ENCODE assay signal across 20 cellular contexts in genomic region chr9:132020272-132020671, GRCh38.
"Had no signal": no experiment of that assay in that cellular context is flagged by ENCODE, and none has a peak within 500 bp of the region (broad histone marks: within the 10 kb centered on the region; RNA-seq: fewer than 3 reads in every experiment).

No MANE protein-coding gene starts in this region.

- H3K27ac ChIP-seq: epithelial cell of prostate, left ventricle myocardium inferior, right atrium auricular region, tibial artery, WERI-Rb-1 had no signal

- H3K4me3 ChIP-seq: left ventricle myocardium inferior, right atrium auricular region, tibial artery had no signal

- DNase-seq: activated CD4-positive, alpha-beta T cell treated with anti-CD3 and anti-CD28 coated beads, Interleukin-2, amount 50 U/mL, for 1 hour; activated CD4-positive, CD25-positive, alpha-beta regulatory T cell treated with anti-CD3 and anti-CD28 coated beads, Interleukin-2, amount 50 U/mL, for 72 hours; activated T-cell treated with anti-CD3 and anti-CD28 coated beads, Interleukin-2, amount 50 U/mL, for 1 hour; aorta; central memory CD4-positive, alpha-beta T cell; effector memory CD4-positive, alpha-beta T cell; foreskin fibroblast; kidney; left ventricle myocardium inferior; naive thymus-derived CD8-positive, alpha-beta T cell; stimulated activated CD4-positive, alpha-beta T cell treated with anti-CD3 and anti-CD28 coated beads, Interleukin-12 subunit alpha, Interleukin-12 subunit beta, amount 100 ng/mL, for 4 hours; stimulated activated CD4-positive, alpha-beta T cell treated with anti-CD3 and anti-CD28 coated beads, Interleukin-1b, Interleukin-23, amount 100 ng/mL, for 48 hours; tibial artery; WERI-Rb-1 had no signal

- H3K27me3 ChIP-seq: right atrium auricular region, tibial artery had no signal

- H3K36me3 ChIP-seq: left ventricle myocardium inferior, right atrium auricular region, tibial artery, WERI-Rb-1 had no signal

- H3K36me3 Mint-ChIP-seq: activated naive CD4-positive, alpha-beta T cell treated with anti-CD3 and anti-CD28 coated beads, Interleukin-2, amount 50 U/mL, for 72 hours; brain; naive thymus-derived CD8-positive, alpha-beta T cell had no signal

- H3K27me3 Mint-ChIP-seq: activated T-helper 17 cell treated with anti-CD3 and anti-CD28 coated beads, Interleukin-2, amount 50 U/mL, for 72 hours; brain; naive thymus-derived CD8-positive, alpha-beta T cell; stimulated activated naive CD8-positive, alpha-beta T cell treated with anti-CD3 and anti-CD28 coated beads, Interleukin-15, Interleukin-2, amounts not matched to agents 100 ng/mL and 50 ng/mL, for 24 hours had no signal

- H3K4me3 Mint-ChIP-seq: activated T-helper 17 cell treated with anti-CD3 and anti-CD28 coated beads, Interleukin-2, amount 50 U/mL, for 72 hours; brain; naive thymus-derived CD8-positive, alpha-beta T cell; stimulated activated naive CD8-positive, alpha-beta T cell treated with anti-CD3 and anti-CD28 coated beads, Interleukin-15, Interleukin-2, amounts not matched to agents 100 ng/mL and 50 ng/mL, for 24 hours had no signal

- ATAC-seq: activated naive CD4-positive, alpha-beta T cell treated with anti-CD3 and anti-CD28 coated beads, Interleukin-2, amount 50 U/mL, for 72 hours; activated T-helper 17 cell treated with anti-CD3 and anti-CD28 coated beads, Interleukin-2, amount 50 U/mL, for 72 hours; naive thymus-derived CD8-positive, alpha-beta T cell had no signal

- H3K9me3 ChIP-seq: left ventricle myocardium inferior, right atrium auricular region, tibial artery had no signal

- H3K27ac Mint-ChIP-seq: activated naive CD4-positive, alpha-beta T cell treated with anti-CD3 and anti-CD28 coated beads, Interleukin-2, amount 50 U/mL, for 72 hours; activated T-helper 17 cell treated with anti-CD3 and anti-CD28 coated beads, Interleukin-2, amount 50 U/mL, for 72 hours; stimulated activated naive CD8-positive, alpha-beta T cell treated with anti-CD3 and anti-CD28 coated beads, Interleukin-15, Interleukin-2, amounts not matched to agents 100 ng/mL and 50 ng/mL, for 24 hours had no signal

- H3K9me3 Mint-ChIP-seq: activated naive CD4-positive, alpha-beta T cell treated with anti-CD3 and anti-CD28 coated beads, Interleukin-2, amount 50 U/mL, for 72 hours; activated T-helper 17 cell treated with anti-CD3 and anti-CD28 coated beads, Interleukin-2, amount 50 U/mL, for 72 hours; brain; naive thymus-derived CD8-positive, alpha-beta T cell; stimulated activated naive CD8-positive, alpha-beta T cell treated with anti-CD3 and anti-CD28 coated beads, Interleukin-15, Interleukin-2, amounts not matched to agents 100 ng/mL and 50 ng/mL, for 24 hours had no signal
